ENCODE assay signal across 14 cellular contexts in the genomic region with DNA sequence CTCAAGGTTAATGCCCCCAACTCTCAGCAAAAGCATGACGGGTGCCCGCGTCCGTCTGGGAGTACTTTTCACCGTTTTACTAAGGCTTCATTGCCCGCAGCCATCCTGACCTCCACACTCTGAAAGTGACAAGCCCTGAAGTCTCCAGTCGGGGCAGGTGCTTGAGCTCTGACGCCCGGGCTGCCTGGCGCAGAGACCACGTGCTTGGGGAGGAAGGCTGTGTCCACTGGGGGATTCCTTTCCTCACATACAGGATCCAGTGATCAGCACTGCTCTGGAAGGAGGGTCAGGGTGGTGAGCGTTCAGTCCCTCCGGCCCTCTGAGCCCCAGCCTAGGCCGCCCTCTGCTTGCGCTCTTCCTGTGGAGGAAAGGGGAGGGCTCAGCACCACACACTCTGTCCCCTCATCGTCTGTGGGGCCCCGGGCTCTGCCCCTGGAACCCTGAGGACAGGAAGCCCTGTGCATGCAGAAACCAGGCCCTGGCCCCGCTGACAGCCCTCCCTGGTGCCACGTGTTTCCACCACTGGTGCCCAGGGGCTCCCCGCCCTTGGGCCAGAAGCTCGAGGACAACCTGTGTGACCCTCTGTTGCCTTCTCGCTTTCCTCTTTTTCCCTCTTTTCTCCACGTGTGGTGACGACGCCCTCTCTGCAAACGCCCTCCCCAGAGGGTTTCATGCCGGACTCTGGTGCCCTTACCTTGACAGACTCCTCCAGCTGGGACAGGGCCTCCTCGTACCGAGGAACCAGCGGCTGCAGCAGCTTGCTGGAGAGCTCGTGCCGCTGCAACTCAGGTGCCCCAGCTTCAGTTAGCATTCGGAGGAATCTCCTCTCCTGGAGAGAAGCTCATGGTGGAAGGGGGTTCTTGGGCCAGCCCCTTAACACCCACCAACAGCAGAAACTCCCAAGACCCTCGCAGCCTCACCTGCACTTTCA.
"Had no signal": no experiment of that assay in that cellular context is flagged by ENCODE, and none has a peak within 500 bp of the region (broad histone marks: within the 10 kb centered on the region; RNA-seq: fewer than 3 reads in every experiment).

No MANE protein-coding gene starts in this region.

- H3K27ac Mint-ChIP-seq: activated CD4-positive, alpha-beta T cell treated with anti-CD3 and anti-CD28 coated beads, Interleukin-2, amount 10 ng/mL, durations not matched to agents 7 days and 5 days; activated T-cell treated with anti-CD3 and anti-CD28 coated beads, Interleukin-2, amount 50 U/mL, for 72 hours had no signal

- H3K27ac ChIP-seq: adrenal gland, cardiac muscle cell, gastroesophageal sphincter, tibial nerve, vagina had no signal

- H3K9me3 Mint-ChIP-seq: activated CD4-positive, alpha-beta T cell treated with anti-CD3 and anti-CD28 coated beads, Interleukin-2, amount 10 ng/mL, durations not matched to agents 7 days and 5 days; activated T-cell treated with anti-CD3 and anti-CD28 coated beads, Interleukin-2, amount 50 U/mL, for 72 hours had no signal

- H3K27me3 ChIP-seq: adrenal gland, cardiac muscle cell, gastroesophageal sphincter, tibial nerve, vagina had no signal

- H3K9me3 ChIP-seq: adrenal gland, gastroesophageal sphincter, mucosa of descending colon, tibial nerve, vagina had no signal

- H3K27me3 Mint-ChIP-seq: activated CD4-positive, alpha-beta T cell treated with anti-CD3 and anti-CD28 coated beads, Interleukin-2, amount 10 ng/mL, durations not matched to agents 7 days and 5 days had no signal

- H3K4me3 ChIP-seq: adrenal gland, cardiac muscle cell, gastroesophageal sphincter, mucosa of descending colon, tibial nerve, vagina had no signal

- H3K4me3 Mint-ChIP-seq: activated CD4-positive, alpha-beta T cell treated with anti-CD3 and anti-CD28 coated beads, Interleukin-2, amount 10 ng/mL, durations not matched to agents 7 days and 5 days; activated T-cell treated with anti-CD3 and anti-CD28 coated beads, Interleukin-2, amount 50 U/mL, for 72 hours had no signal

- ATAC-seq: activated T-cell treated with anti-CD3 and anti-CD28 coated beads, Interleukin-2, amount 50 U/mL, for 72 hours; gastroesophageal sphincter; mucosa of descending colon; naive thymus-derived CD4-positive, alpha-beta T cell had no signal

- DNase-seq: activated CD4-positive, alpha-beta T cell treated with anti-CD3 and anti-CD28 coated beads, Interleukin-2, amount 10 ng/mL, durations not matched to agents 7 days and 5 days; activated CD4-positive, CD25-positive, alpha-beta regulatory T cell; activated naive CD4-positive, alpha-beta T cell; activated T-cell treated with anti-CD3 and anti-CD28 coated beads, Interleukin-2, amount 50 U/mL, for 72 hours; naive thymus-derived CD4-positive, alpha-beta T cell; stimulated activated CD4-positive, alpha-beta T cell treated with anti-CD3 and anti-CD28 coated beads, Interleukin-4, amount 100 ng/mL, for 24 hours; stimulated activated naive CD4-positive, alpha-beta T cell treated with Interleukin-2 at 50 U/mL for 16 hours; substantia nigra had no signal
